Comparison of ENCODE assay signal across 2 cellular contexts in the genomic region with DNA sequence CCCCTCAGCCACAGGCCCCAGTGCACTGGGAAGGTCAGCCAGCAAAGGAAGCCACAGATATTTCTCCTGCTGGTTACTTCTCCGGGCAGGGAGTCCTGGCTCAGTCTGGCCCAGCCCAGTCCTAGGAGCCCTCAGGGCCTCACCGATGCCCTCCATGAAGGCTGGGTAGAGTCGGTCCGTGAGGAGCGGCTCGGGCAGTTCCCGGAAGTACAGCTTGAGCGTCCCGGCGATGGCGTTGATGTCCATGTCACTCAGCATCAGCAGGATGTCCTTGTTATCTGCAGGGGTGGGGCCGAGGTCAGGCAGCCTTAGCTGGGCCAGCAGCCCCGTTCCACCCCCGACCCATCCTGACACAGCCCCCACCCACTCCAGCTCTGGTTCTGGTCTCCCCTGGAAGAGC.
TF ChIP-seq lines count a peak whose summit lies in the region.

No MANE protein-coding gene starts in this region.

TF ChIP-seq in K562, 482 proteins besides CTCF, POLR2A, EP300 and RAD21:
- TF ChIP-seq OTX1 (CRISPR knock-in tag; IDR thresholded peaks at IDR 0.05) (no peak), DDX20 (tag; IDR thresholded peaks at IDR 0.05; ENCODE audit: low read depth) (no peak), ETV1 (tag; conservative IDR thresholded peaks at IDR 0.05; ENCODE audit: low read depth) (0 out of 2 replicates have a peak, but pooled peaks have one; percentile 47), MEIS2 (IDR thresholded peaks at IDR 0.05; ENCODE audit: partially characterized antibody) (peak; percentile 60), NFIX (CRISPR knock-in tag; IDR thresholded peaks at IDR 0.05; ENCODE audit: low read depth) (no peak), ELF1 (tag; IDR thresholded peaks at IDR 0.05) (0 out of 2 replicates have a peak, but pooled peaks have one; percentile 21), CTBP1 (IDR thresholded peaks at IDR 0.05; ENCODE audit: borderline replicate concordance) (peak; percentile 40; the same call in 1 of the 2 replicates)
- TF ChIP-seq, protein P1, sequence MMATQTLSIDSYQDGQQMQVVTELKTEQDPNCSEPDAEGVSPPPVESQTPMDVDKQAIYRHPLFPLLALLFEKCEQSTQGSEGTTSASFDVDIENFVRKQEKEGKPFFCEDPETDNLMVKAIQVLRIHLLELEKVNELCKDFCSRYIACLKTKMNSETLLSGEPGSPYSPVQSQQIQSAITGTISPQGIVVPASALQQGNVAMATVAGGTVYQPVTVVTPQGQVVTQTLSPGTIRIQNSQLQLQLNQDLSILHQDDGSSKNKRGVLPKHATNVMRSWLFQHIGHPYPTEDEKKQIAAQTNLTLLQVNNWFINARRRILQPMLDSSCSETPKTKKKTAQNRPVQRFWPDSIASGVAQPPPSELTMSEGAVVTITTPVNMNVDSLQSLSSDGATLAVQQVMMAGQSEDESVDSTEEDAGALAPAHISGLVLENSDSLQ (IDR thresholded peaks at IDR 0.05), result peak; percentile 74
- TF ChIP-seq, protein P2, sequence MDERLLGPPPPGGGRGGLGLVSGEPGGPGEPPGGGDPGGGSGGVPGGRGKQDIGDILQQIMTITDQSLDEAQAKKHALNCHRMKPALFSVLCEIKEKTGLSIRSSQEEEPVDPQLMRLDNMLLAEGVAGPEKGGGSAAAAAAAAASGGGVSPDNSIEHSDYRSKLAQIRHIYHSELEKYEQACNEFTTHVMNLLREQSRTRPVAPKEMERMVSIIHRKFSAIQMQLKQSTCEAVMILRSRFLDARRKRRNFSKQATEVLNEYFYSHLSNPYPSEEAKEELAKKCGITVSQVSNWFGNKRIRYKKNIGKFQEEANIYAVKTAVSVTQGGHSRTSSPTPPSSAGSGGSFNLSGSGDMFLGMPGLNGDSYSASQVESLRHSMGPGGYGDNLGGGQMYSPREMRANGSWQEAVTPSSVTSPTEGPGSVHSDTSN (CRISPR knock-in tag; IDR thresholded peaks at IDR 0.05; ENCODE audit: low read depth), result 0 out of 2 replicates have a peak, but pooled peaks have one; percentile 18
- TF ChIP-seq, protein P2 (tag; conservative IDR thresholded peaks at IDR 0.05; ENCODE audit: low read depth), result no peak

TF ChIP-seq in HEK293T, 16 proteins besides CTCF, POLR2A, EP300 and RAD21:
- TF ChIP-seq BHLHE40 (IDR thresholded peaks at IDR 0.05; ENCODE audit: borderline replicate concordance) (no peak), ELF4 (IDR thresholded peaks at IDR 0.05) (no peak), HDGF (IDR thresholded peaks at IDR 0.05; ENCODE audit: borderline replicate concordance) (no peak), SUZ12 (IDR thresholded peaks at IDR 0.05) (no peak), SP1 (IDR thresholded peaks at IDR 0.05) (no peak), CTBP1 (IDR thresholded peaks at IDR 0.05; ENCODE audit: borderline replicate concordance) (no peak), LEF1 (IDR thresholded peaks at IDR 0.05; ENCODE audit: borderline replicate concordance) (no peak), L3MBTL2 (conservative IDR thresholded peaks at IDR 0.05) (no peak)
- TF ChIP-seq, protein P1 (IDR thresholded peaks at IDR 0.05), result no peak
TF ChIP-seq in HEK293T: peak in this region for 0.
